Comparison of ENCODE assay signal across 13 cellular contexts in the genomic region with DNA sequence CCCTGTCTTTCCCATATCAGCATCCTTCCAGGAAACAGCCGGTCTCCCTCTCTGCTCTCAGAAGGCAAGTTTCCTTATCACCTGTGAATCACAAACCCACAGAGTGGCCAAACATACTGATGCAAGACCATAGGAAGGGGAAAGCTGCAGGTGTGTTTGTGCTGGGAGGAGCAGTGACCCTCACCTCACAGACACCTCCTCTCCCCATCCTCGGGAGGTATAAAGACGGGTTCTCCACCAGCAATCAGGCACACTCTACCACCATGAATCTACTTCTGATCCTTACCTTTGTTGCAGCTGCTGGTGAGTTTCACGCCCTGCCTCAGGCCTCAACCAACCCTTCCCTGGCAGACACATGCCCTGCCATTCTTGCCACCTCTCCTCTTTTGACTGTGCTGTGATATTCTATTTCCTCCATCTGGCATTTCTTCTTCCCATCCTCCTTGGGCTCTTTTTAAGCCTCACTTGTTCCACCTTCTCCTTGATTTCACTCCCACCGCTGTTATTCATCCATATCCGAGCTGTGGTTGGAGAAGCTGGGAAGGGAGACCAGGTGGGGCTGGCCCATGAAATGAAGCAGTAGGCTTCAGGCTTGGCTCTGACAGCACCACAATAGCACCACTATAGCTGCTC. TPM values are rescaled to one million over a fixed set of nuclear protein-coding genes. Genes with fewer than 3 reads are reported as not detected.
DNase-seq lines count a peak whose midpoint lies in the region; ATAC-seq and TF ChIP-seq lines count a peak whose summit lies in the region.
"Had no signal": no experiment of that assay in that cellular context is flagged by ENCODE, and none has a peak within 500 bp of the region (broad histone marks: within the 10 kb centered on the region; RNA-seq: fewer than 3 reads in every experiment).

A gene (plus strand): TSS at position 251 of the 633 bp plus-strand sequence. CDS start 13 bp downstream, at position 264.

- H3K4me1 ChIP-seq in body of pancreas (peaks cover 63% of the 10 kb centered on the region), ovary (ENCODE audit: insufficient read depth) (no peaks in the 10 kb centered on the region)

- ATAC-seq in GM19395 (IDR thresholded peaks at IDR 0.05; ENCODE audit: unreplicated experiment) (peak; percentile 32), HG03064 (IDR thresholded peaks at IDR 0.05; ENCODE audit: low read depth, unreplicated experiment) (peak; percentile 14), body of pancreas (peak; percentile 69)

- H3K4me3 ChIP-seq in body of pancreas (peak within 1 kb of the TSS; percentile 20 to 44), ovary (no peak within 1 kb of the TSS)

- TF ChIP-seq CTCF in Calu3 (IDR thresholded peaks at IDR 0.05; ENCODE audit: unreplicated experiment) (no peak), body of pancreas (IDR thresholded peaks at IDR 0.05) (no peak), ovary (IDR thresholded peaks at IDR 0.05) (no peak)

- H3K27ac ChIP-seq in body of pancreas, result peak within 1 kb of the TSS; percentile 75 to 86 (median 84)
- no peak within 1 kb of the TSS for H3K27ac ChIP-seq in ovary

- intact Hi-C loops in Calu3 (cut with micrococcal nuclease; ENCODE audit: unreplicated experiment), result no loop called here
- intact Hi-C loops in body of pancreas (cut with DNase I), result no loop called here
- intact Hi-C loops in activated T-helper 1 cell treated with anti-CD3 and anti-CD28 coated beads, Interleukin-12 subunit alpha, Interleukin-12 subunit beta, Interleukin-2, Interleukin-4 antibody, amounts not matched to agents 30 ng/mL and 10 ng/mL and 1 ng/mL, durations not matched to agents 14 hours and 24 hours and 36 hours (cut with micrococcal nuclease), result no loop called here
- intact Hi-C loops in ovary (cut with DNase I), result no loop called here

- H3K4me3 Mint-ChIP-seq in Calu3 (ENCODE audit: low read depth, unreplicated experiment), result no peak within 1 kb of the TSS
- H3K4me3 Mint-ChIP-seq in activated T-helper 1 cell treated with anti-CD3 and anti-CD28 coated beads, Interleukin-12 subunit alpha, Interleukin-12 subunit beta, Interleukin-2, Interleukin-4 antibody, amounts not matched to agents 30 ng/mL and 10 ng/mL and 1 ng/mL, durations not matched to agents 14 hours and 24 hours and 36 hours, result no peak within 1 kb of the TSS
- H3K4me3 Mint-ChIP-seq: activated naive CD8-positive, alpha-beta T cell had no signal

- H3K36me3 ChIP-seq in body of pancreas (replicated peaks in 1 of 2; ENCODE audit: insufficient read depth in 1 of 2, low read depth in 2 of 2) (no peaks in the 10 kb centered on the region), ovary (no peaks in the 10 kb centered on the region)

- no TSS peak for BruUV-seq in Calu3 (replicated peaks; lab: Mats Ljungman, UMichigan)

- H3K27ac Mint-ChIP-seq in Calu3 (ENCODE audit: unreplicated experiment), result peak within 1 kb of the TSS; percentile 1
- H3K27ac Mint-ChIP-seq in activated T-helper 1 cell treated with anti-CD3 and anti-CD28 coated beads, Interleukin-12 subunit alpha, Interleukin-12 subunit beta, Interleukin-2, Interleukin-4 antibody, amounts not matched to agents 30 ng/mL and 10 ng/mL and 1 ng/mL, durations not matched to agents 14 hours and 24 hours and 36 hours, result no peak within 1 kb of the TSS
- H3K27ac Mint-ChIP-seq: activated naive CD8-positive, alpha-beta T cell had no signal

- 24 to 34% methylated on average over 6 of the region's 6 CpGs for WGBS in body of pancreas, 2 donors
- WGBS in ovary, 3 donors, result 78 to 80% (median 80%) methylated on average over 6 of the region's 6 CpGs

- H3K27me3 ChIP-seq in body of pancreas (no peaks in the 10 kb centered on the region), ovary (no peaks in the 10 kb centered on the region)

- CTCF ChIA-PET in Calu3 (lab: Charles Lee), result interaction anchor here (1.2 to 1.6 kb wide), 2 partner anchors 12 to 59 kb away, joined by 3 to 8 read pairs; no protein-coding TSS in a partner anchor

- H3K9me3 ChIP-seq in body of pancreas (no peaks in the 10 kb centered on the region), ovary (no peaks in the 10 kb centered on the region)

- no peaks in the 10 kb centered on the region for H3K36me3 Mint-ChIP-seq in Calu3 (ENCODE audit: insufficient read depth, unreplicated experiment)
- H3K36me3 Mint-ChIP-seq in activated T-helper 1 cell treated with anti-CD3 and anti-CD28 coated beads, Interleukin-12 subunit alpha, Interleukin-12 subunit beta, Interleukin-2, Interleukin-4 antibody, amounts not matched to agents 30 ng/mL and 10 ng/mL and 1 ng/mL, durations not matched to agents 14 hours and 24 hours and 36 hours (ENCODE audit: low read depth), result no peaks in the 10 kb centered on the region
- H3K36me3 Mint-ChIP-seq: activated naive CD8-positive, alpha-beta T cell had no signal

- TF ChIP-seq EP300 in ovary (IDR thresholded peaks at IDR 0.05), result no peak

- peaks cover 87% of the 10 kb centered on the region for H3K27me3 Mint-ChIP-seq in Calu3 (ENCODE audit: unreplicated experiment)
- H3K27me3 Mint-ChIP-seq in activated T-helper 1 cell treated with anti-CD3 and anti-CD28 coated beads, Interleukin-12 subunit alpha, Interleukin-12 subunit beta, Interleukin-2, Interleukin-4 antibody, amounts not matched to agents 30 ng/mL and 10 ng/mL and 1 ng/mL, durations not matched to agents 14 hours and 24 hours and 36 hours (ENCODE audit: insufficient read depth), result peaks cover 10% of the 10 kb centered on the region
- H3K27me3 Mint-ChIP-seq: activated naive CD8-positive, alpha-beta T cell had no signal

- peak; percentile 89 to 99 (median 99) for TF ChIP-seq POLR2A in body of pancreas (IDR thresholded peaks at IDR 0.05)
- no peak for TF ChIP-seq POLR2A in ovary (IDR thresholded peaks at IDR 0.05)

- H3K4me1 Mint-ChIP-seq in Calu3 (ENCODE audit: low read depth, unreplicated experiment), result peaks cover 22% of the 10 kb centered on the region
- peaks cover 11% of the 10 kb centered on the region for H3K4me1 Mint-ChIP-seq in activated T-helper 1 cell treated with anti-CD3 and anti-CD28 coated beads, Interleukin-12 subunit alpha, Interleukin-12 subunit beta, Interleukin-2, Interleukin-4 antibody, amounts not matched to agents 30 ng/mL and 10 ng/mL and 1 ng/mL, durations not matched to agents 14 hours and 24 hours and 36 hours (ENCODE audit: low read depth)

- peak; percentile 17 for DNase-seq in Calu3
- DNase-seq in body of pancreas, result peak; percentile 83 to 93 (median 88)
- DNase-seq in activated T-helper 1 cell treated with anti-CD3 and anti-CD28 coated beads, Interleukin-12 subunit alpha, Interleukin-12 subunit beta, Interleukin-2, Interleukin-4 antibody, amounts not matched to agents 30 ng/mL and 10 ng/mL and 1 ng/mL, durations not matched to agents 14 hours and 24 hours and 36 hours (ENCODE audit: low spot score), result no peak
- DNase-seq in NCI-H128 (lab: John Stamatoyannopoulos, UW; ENCODE audit: unreplicated experiment), result no peak
- DNase-seq in ovary, result no peak
- DNase-seq in mesenteric fat pad (ENCODE audit: low spot score), result no peak
- DNase-seq: NCI-H1436 treated with DMSO at 0.1 percent for 48 hours; stimulated activated CD4-positive, alpha-beta T cell treated with anti-CD3 and anti-CD28 coated beads, Interleukin-1b, Interleukin-23, amount 100 ng/mL, for 48 hours had no signal

- H3K9me3 Mint-ChIP-seq in Calu3 (ENCODE audit: low read depth, unreplicated experiment), result no peaks in the 10 kb centered on the region
- no peaks in the 10 kb centered on the region for H3K9me3 Mint-ChIP-seq in activated T-helper 1 cell treated with anti-CD3 and anti-CD28 coated beads, Interleukin-12 subunit alpha, Interleukin-12 subunit beta, Interleukin-2, Interleukin-4 antibody, amounts not matched to agents 30 ng/mL and 10 ng/mL and 1 ng/mL, durations not matched to agents 14 hours and 24 hours and 36 hours

RNA-seq across cellular contexts. Expression of the gene that starts here (rescaled TPM):
- total RNA-seq in Calu3 (2022) (0.64 TPM in 1 of 2 replicates, not detected in the other), body of pancreas (over 10,000 TPM; 15,993 to 74,693 TPM), ovary (10 to 100 TPM in 2 of 7 donors, 1 to 10 TPM in 3, not detected in 2; 1.4 to 90.0 (median 5.3) TPM), mesenteric fat pad (9.3 TPM)
- not detected in 2 replicates for total RNA-seq in activated T-helper 1 cell treated with anti-CD3 and anti-CD28 coated beads, Interleukin-12 subunit alpha, Interleukin-12 subunit beta, Interleukin-2, Interleukin-4 antibody, amounts not matched to agents 30 ng/mL and 10 ng/mL and 1 ng/mL, durations not matched to agents 14 hours and 24 hours and 36 hours
- polyA plus RNA-seq in ovary, result 1 to 10 TPM in 1 of 2 donors, not detected in 1; 1.5 TPM
- total RNA-seq: RPMI7951, temporal lobe had no signal

Comparison
In these comparisons a context has a peak if more than half of its experiments do, and no peak if none do; other contexts are left out.
1. RNA of the gene that starts here (total RNA-seq): 15,993 to 74,693 TPM in body of pancreas; 9.3 TPM in mesenteric fat pad (single experiment), 1.4 to 90.0 TPM in ovary, 0.64 TPM in Calu3 and not detected in activated T-helper 1 cell treated with anti-CD3 and anti-CD28 coated beads, Interleukin-12 subunit alpha, Interleukin-12 subunit beta, Interleukin-2, Interleukin-4 antibody, amounts not matched to agents 30 ng/mL and 10 ng/mL and 1 ng/mL, durations not matched to agents 14 hours and 24 hours and 36 hours; every median in the first group is over 100 times any median in the second.
2. Peak in DNase-seq in Calu3; RNA of the gene not detected or under 1 TPM.
3. DNase-seq: peak in body of pancreas (4 of 4); none in activated T-helper 1 cell treated with anti-CD3 and anti-CD28 coated beads, Interleukin-12 subunit alpha, Interleukin-12 subunit beta, Interleukin-2, Interleukin-4 antibody, amounts not matched to agents 30 ng/mL and 10 ng/mL and 1 ng/mL, durations not matched to agents 14 hours and 24 hours and 36 hours (single experiment), NCI-H128 (single experiment), ovary (0 of 5) and mesenteric fat pad (single experiment).
4. ATAC-seq: peak in every context shown above with its lines; median percentile 69 in body of pancreas; 32 in GM19395; 14 in HG03064.
5. H3K27ac ChIP-seq: peak in body of pancreas (4 of 4); none in ovary (0 of 2).